27 cellular contexts compared by ENCODE assay signal in the genomic region with DNA sequence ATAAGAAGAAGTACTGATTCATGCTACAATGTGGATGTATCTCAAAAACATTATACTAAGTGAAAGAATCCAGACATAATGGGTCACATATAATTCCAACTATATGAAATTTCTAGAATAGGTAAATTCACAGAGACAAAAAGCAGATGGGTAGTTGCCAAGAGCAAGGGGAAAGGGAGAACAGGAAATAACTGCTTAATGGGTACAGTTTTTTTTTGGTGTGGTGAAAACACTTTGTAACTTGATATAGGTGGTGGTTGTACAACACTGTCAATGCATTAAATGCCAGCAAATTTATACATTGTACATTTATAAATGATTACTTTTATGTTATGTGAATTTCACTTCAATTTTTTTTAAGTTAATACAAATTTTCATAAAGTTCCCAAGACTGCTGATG. TPM values are rescaled to one million over a fixed set of nuclear protein-coding genes. Genes with fewer than 3 reads are reported as not detected.
"Had no signal": no experiment of that assay in that cellular context is flagged by ENCODE, and none has a peak within 500 bp of the region (broad histone marks: within the 10 kb centered on the region; RNA-seq: fewer than 3 reads in every experiment).

No MANE protein-coding gene starts in this region.

- H3K36me3 Mint-ChIP-seq: type B pancreatic cell had no signal

- H3K4me3 ChIP-seq: breast epithelium, gastroesophageal sphincter, mucosa of descending colon, prostate gland, skin epidermis, uterus had no signal

- H3K9me3 ChIP-seq: breast epithelium, gastroesophageal sphincter, mucosa of descending colon, prostate gland, uterus had no signal

- H3K4me3 Mint-ChIP-seq: activated CD8-positive, alpha-beta T cell treated with anti-CD3 and anti-CD28 coated beads for 36 hours; nephron; stimulated activated effector memory CD8-positive, alpha-beta T cell treated with anti-CD3 and anti-CD28 coated beads, Interleukin-12 subunit alpha, Interleukin-12 subunit beta, amount 100 ng/mL, for 72 hours; stimulated activated naive CD8-positive, alpha-beta T cell treated with anti-CD3 and anti-CD28 coated beads, Interleukin-15, Interleukin-2, amounts not matched to agents 100 ng/mL and 50 ng/mL, for 24 hours; type B pancreatic cell had no signal

- H3K36me3 ChIP-seq: breast epithelium, gastroesophageal sphincter, prostate gland, uterus had no signal

- H3K27me3 ChIP-seq: breast epithelium, gastroesophageal sphincter, uterus had no signal

- H3K9me3 Mint-ChIP-seq: stimulated activated naive CD8-positive, alpha-beta T cell treated with anti-CD3 and anti-CD28 coated beads, Interleukin-15, Interleukin-2, amounts not matched to agents 100 ng/mL and 50 ng/mL, for 24 hours; type B pancreatic cell had no signal

- H3K27me3 Mint-ChIP-seq: activated CD8-positive, alpha-beta T cell treated with anti-CD3 and anti-CD28 coated beads for 36 hours; stimulated activated naive CD8-positive, alpha-beta T cell treated with anti-CD3 and anti-CD28 coated beads, Interleukin-15, Interleukin-2, amounts not matched to agents 100 ng/mL and 50 ng/mL, for 24 hours; type B pancreatic cell had no signal

- H3K27ac Mint-ChIP-seq: activated CD8-positive, alpha-beta T cell treated with anti-CD3 and anti-CD28 coated beads for 36 hours; nephron; stimulated activated effector memory CD8-positive, alpha-beta T cell treated with anti-CD3 and anti-CD28 coated beads, Interleukin-12 subunit alpha, Interleukin-12 subunit beta, amount 100 ng/mL, for 72 hours; type B pancreatic cell had no signal

- ATAC-seq: activated CD8-positive, alpha-beta T cell treated with anti-CD3 and anti-CD28 coated beads for 36 hours; gastroesophageal sphincter; left cardiac atrium; left ventricle myocardium superior; mucosa of descending colon; sciatic nerve; stimulated activated effector memory CD8-positive, alpha-beta T cell treated with anti-CD3 and anti-CD28 coated beads, Interleukin-12 subunit alpha, Interleukin-12 subunit beta, amount 100 ng/mL, for 72 hours had no signal

- DNase-seq: activated CD4-positive, alpha-beta T cell treated with anti-CD3 and anti-CD28 coated beads, Interleukin-2, amount 50 U/mL, for 1 hour; activated CD4-positive, CD25-positive, alpha-beta regulatory T cell treated with anti-CD3 and anti-CD28 coated beads, Interleukin-2, amount 50 U/mL, for 72 hours; activated CD8-positive, alpha-beta T cell treated with anti-CD3 and anti-CD28 coated beads for 36 hours; activated naive CD4-positive, alpha-beta T cell; activated T-cell treated with anti-CD3 and anti-CD28 coated beads, Interleukin-2, amount 50 U/mL, for 48 hours; central memory CD4-positive, alpha-beta T cell; head of caudate nucleus; hippocampal formation; left cardiac atrium; left ventricle myocardium superior; mucosa of descending colon; retina; stimulated activated CD4-positive, alpha-beta T cell treated with anti-CD3 and anti-CD28 coated beads, Interleukin-12 subunit alpha, Interleukin-12 subunit beta, amount 100 ng/mL, for 4 hours; stimulated activated CD4-positive, alpha-beta T cell treated with anti-CD3 and anti-CD28 coated beads, Interleukin-4, amount 100 ng/mL, for 24 hours; substantia nigra; uterus had no signal

- H3K4me1 ChIP-seq: breast epithelium, prostate gland, uterus had no signal

RNA-seq across cellular contexts. Expression of gene LRRN3, which starts 19.4 kb away (rescaled TPM):
- total RNA-seq: endothelial cell of umbilical vein, lung microvascular endothelial cell had no signal
